8 cellular contexts compared by ENCODE assay signal in genomic region chr12:124916370-124917134, GRCh38. TPM values are rescaled to one million over a fixed set of nuclear protein-coding genes. Genes with fewer than 3 reads are reported as not detected.
DNase-seq lines count a peak whose midpoint lies in the region; ATAC-seq, FAIRE-seq and TF ChIP-seq lines count a peak whose summit lies in the region.

No MANE protein-coding gene starts in this region.

- TF ChIP-seq CTCF in GM12875 (IDR thresholded peaks at IDR 0.05; ENCODE audit: borderline replicate concordance, insufficient read depth, low read depth, low read length) (no peak), H1 (IDR thresholded peaks at IDR 0.05; ENCODE audit: control extremely low read depth in 1 of 3, insufficient read depth in 1 of 3, low read depth in 1 of 3, low read length in 3 of 3) (no peak), type B pancreatic cell (conservative IDR thresholded peaks at IDR 0.05) (no peak)

- POLR2A ChIA-PET in H1 (lab: Charles Lee; ENCODE audit: partially characterized antibody) = interaction anchor here (0.7 to 11.9 kb wide), 10 partner anchors 11 to 133 kb away, joined by 3 to 250 read pairs (median 5); no protein-coding TSS in a partner anchor

- H3K4ac ChIP-seq in H1 (replicated peaks; ENCODE audit: insufficient read length, low read depth, low read length) = peak overlapping the region; percentile 80

- H3K56ac ChIP-seq in H1 (replicated peaks; ENCODE audit: insufficient read length, low read depth, low read length) = no peak overlapping the region

- TF ChIP-seq POLR2A in H1 (IDR thresholded peaks at IDR 0.05; ENCODE audit: control extremely low read depth in 1 of 2, low read depth in 2 of 2, low read length in 2 of 2) = no peak

- H3K4me3 ChIP-seq in GM12875 (ENCODE audit: low read depth, low read length) (peak overlapping the region; percentile 45), H1 (ENCODE audit: extremely low read depth in 1 of 4, insufficient read depth in 2 of 4, low read depth in 3 of 4, low read length in 4 of 4) (peak overlapping the region in 2 of 4 experiments; percentile 19 to 99; a peak in 4 of 8 replicates), mucosa of rectum (ENCODE audit: low read length in 2 of 2) (peak overlapping the region; percentile 87 to 98)

- no peak for FAIRE-seq in H1 (lab: Jason Lieb, UNC)

- H3K9me3 ChIP-seq in H1 (ENCODE audit: insufficient read depth in 2 of 2, low read depth in 1 of 2, low read length in 1 of 2) (no peaks in the 10 kb centered on the region), mucosa of rectum (ENCODE audit: control insufficient read depth in 2 of 2, low read length in 2 of 2) (no peaks in the 10 kb centered on the region)

- no peak overlapping the region for H3K18ac ChIP-seq in H1 (ENCODE audit: extremely low read depth, low read length)

- H3K4me1 ChIP-seq in H1 (replicated peaks in 1 of 4; ENCODE audit: control insufficient read depth in 3 of 4, insufficient read depth in 4 of 4, low read length in 3 of 4) = peaks cover 8 to 30% (median 24%) of the 10 kb centered on the region in 4 experiments; a peak in 6 of 7 replicates
- peaks cover 45 to 59% of the 10 kb centered on the region in 2 donors for H3K4me1 ChIP-seq in mucosa of rectum (ENCODE audit: control insufficient read depth in 2 of 2, insufficient read depth in 2 of 2, low read length in 2 of 2)

- ATAC-seq in SK-N-SH treated with all-trans-retinoic acid at 6 μM for 48 hours (peak; percentile 48), HG02884 (IDR thresholded peaks at IDR 0.05; ENCODE audit: unreplicated experiment) (no peak), HG03571 (IDR thresholded peaks at IDR 0.05; ENCODE audit: unreplicated experiment) (no peak)

- H3K4me1 Mint-ChIP-seq in type B pancreatic cell (ENCODE audit: unreplicated experiment) = peaks cover 53% of the 10 kb centered on the region

- no peaks in the 10 kb centered on the region for H3K79me1 ChIP-seq in H1 (ENCODE audit: low read depth, low read length)

- H3K9ac ChIP-seq in H1 (replicated peaks in 1 of 4; ENCODE audit: extremely low read depth in 1 of 4, low read depth in 3 of 4, low read length in 3 of 4) (peak overlapping the region in 1 of 4 experiments; percentile 9; a peak in 3 of 7 replicates), mucosa of rectum (ENCODE audit: low read depth in 1 of 2, low read length in 2 of 2) (peak overlapping the region; percentile 99 to 100)

- peak overlapping the region; percentile 87 for H3K4me3 Mint-ChIP-seq in type B pancreatic cell

- CTCF ChIA-PET in H1 (lab: Charles Lee; ENCODE audit: partially characterized antibody) = interaction anchor here (1.1 to 2.9 kb wide), 5 partner anchors 10 to 91 kb away, joined by 3 to 11 read pairs (median 3); no protein-coding TSS in a partner anchor

- no peak overlapping the region for H3K23ac ChIP-seq in H1 (ENCODE audit: insufficient read length)

- H2AFZ ChIP-seq in H1 (ENCODE audit: low read length) = no peak overlapping the region

- DNase-seq in H1 (ENCODE audit: low read depth in 1 of 2, low spot score in 2 of 2) (no peak), type B pancreatic cell (ENCODE audit: extremely low spot score, unreplicated experiment) (no peak), DMS53 treated with DMSO at 0.1 percent for 48 hours (lab: John Stamatoyannopoulos, UW; ENCODE audit: unreplicated experiment) (no peak)

- H3K4me2 ChIP-seq in H1 (ENCODE audit: insufficient read depth in 1 of 2, low read depth in 2 of 2, low read length in 2 of 2) = peak overlapping the region; percentile 75 to 80

- H4K5ac ChIP-seq in H1 (ENCODE audit: insufficient read length, low read depth, low read length) = peak overlapping the region; percentile 30

- H3K27ac ChIP-seq in H1 (ENCODE audit: low read depth, low read length) (peak overlapping the region; percentile 67), mucosa of rectum (ENCODE audit: low read depth in 2 of 2, low read length in 2 of 2) (peak overlapping the region; percentile 99 to 100)

- peaks cover 14% of the 10 kb centered on the region for H3K27me3 Mint-ChIP-seq in type B pancreatic cell

- no peak overlapping the region for H4K8ac ChIP-seq in H1 (ENCODE audit: extremely low read depth, insufficient read depth, low read length)

- H2BK12ac ChIP-seq in H1 (ENCODE audit: low read depth, low read length) = peak overlapping the region; percentile 85

- H3K27ac Mint-ChIP-seq in type B pancreatic cell = peak overlapping the region; percentile 99

- WGBS in H1 (ENCODE audit: extremely low coverage in 1 of 2, insufficient coverage in 1 of 2, insufficient read length in 1 of 2, insufficient replicate concordance in 2 of 2, low coverage in 1 of 2, low lambda C conversion rate in 2 of 2, missing lambda C conversion rate in 1 of 2), 2 experiments = 54% methylated on average over 5 of the region's 5 CpGs; no CpG with 5 or more reads in 1 of the 2 experiments

- no peak for TF ChIP-seq EP300 in H1 (IDR thresholded peaks at IDR 0.05; ENCODE audit: borderline replicate concordance in 1 of 2, low read depth in 2 of 2, low read length in 2 of 2)

- H3K14ac ChIP-seq in H1 (ENCODE audit: insufficient read length) = no peak overlapping the region

- H3K36me3 Mint-ChIP-seq in type B pancreatic cell = peaks cover 27% of the 10 kb centered on the region

- peaks cover 8 to 23% of the 10 kb centered on the region in 2 experiments for H3K79me2 ChIP-seq in H1 (ENCODE audit: control insufficient read depth in 1 of 2, insufficient read depth in 2 of 2, low read length in 2 of 2)

- peak overlapping the region; percentile 48; the same call in 1 of the 2 replicates for H2BK5ac ChIP-seq in H1 (ENCODE audit: low read depth, low read length)

- peak overlapping the region; percentile 44 for H4K91ac ChIP-seq in H1 (replicated peaks; ENCODE audit: insufficient read length, low read length)

- no peak overlapping the region; the same call in 1 of the 2 replicates for H2BK20ac ChIP-seq in H1 (ENCODE audit: low read length)

- no peaks in the 10 kb centered on the region for H3K9me3 Mint-ChIP-seq in type B pancreatic cell

- no peak for TF ChIP-seq RAD21 in H1 (IDR thresholded peaks at IDR 0.05 in 1 of 2, conservative IDR thresholded peaks at IDR 0.05 in 1 of 2; ENCODE audit: low read depth in 2 of 2, low read length in 2 of 2)

- peaks cover 15% of the 10 kb centered on the region for H3K23me2 ChIP-seq in H1 (ENCODE audit: low read depth, low read length)

- peaks cover 8 to 17% (median 13%) of the 10 kb centered on the region in 4 experiments; a peak in 6 of 8 replicates for H3K36me3 ChIP-seq in H1 (ENCODE audit: control insufficient read depth in 2 of 4, insufficient read depth in 4 of 4, low read length in 3 of 4)
- H3K36me3 ChIP-seq in mucosa of rectum (ENCODE audit: control insufficient read depth in 2 of 2, insufficient read depth in 2 of 2, low read length in 2 of 2) = peaks cover 16% of the 10 kb centered on the region in 2 donors

- peaks cover 10% of the 10 kb centered on the region in 2 experiments for H4K20me1 ChIP-seq in H1 (replicated peaks in 1 of 2; ENCODE audit: control insufficient read depth in 1 of 2, insufficient read depth in 2 of 2, low read length in 2 of 2)

- peak overlapping the region; percentile 70 for H2BK120ac ChIP-seq in H1 (replicated peaks; ENCODE audit: low read depth, low read length)

- no peak overlapping the region for H2BK15ac ChIP-seq in H1 (ENCODE audit: low read length)

- peak overlapping the region; percentile 34; the same call in 1 of the 2 replicates for H2AK5ac ChIP-seq in H1 (ENCODE audit: low read depth, low read length)

- H3K27me3 ChIP-seq in H1 (replicated peaks in 1 of 4; ENCODE audit: control insufficient read depth in 3 of 4, extremely low read depth in 1 of 4, insufficient read depth in 3 of 4, low read length in 3 of 4) (no peaks in the 10 kb centered on the region), mucosa of rectum (ENCODE audit: control insufficient read depth in 2 of 2, insufficient read depth in 2 of 2, low read length in 2 of 2) (no peaks in the 10 kb centered on the region)

TF ChIP-seq in SK-N-SH treated with all-trans-retinoic acid at 6 μM for 48 hours, 23 proteins besides CTCF, POLR2A, EP300 and RAD21:
- TF ChIP-seq ZNF565 (CRISPR knock-in tag; conservative IDR thresholded peaks at IDR 0.05; ENCODE audit: low read depth) (no peak), SNAI2 (CRISPR knock-in tag; IDR thresholded peaks at IDR 0.05) (0 out of 2 replicates have a peak, but pooled peaks have one; percentile 45)

TF ChIP-seq in H1, 55 proteins besides CTCF, POLR2A, EP300 and RAD21 (continues in another document):
- no peak for TF ChIP-seq ATF3 (IDR thresholded peaks at IDR 0.05; ENCODE audit: insufficient read depth, low read depth, low read length)
- no peak for TF ChIP-seq SP1 (IDR thresholded peaks at IDR 0.05; ENCODE audit: low read depth, low read length)
- no peak for TF ChIP-seq YY1 (IDR thresholded peaks at IDR 0.05; ENCODE audit: low read depth, low read length)
- TF ChIP-seq SAP30 (IDR thresholded peaks at IDR 0.05; ENCODE audit: insufficient read depth, insufficient replicate concordance, low read length) = no peak
- no peak for TF ChIP-seq HDAC6 (IDR thresholded peaks at IDR 0.05; ENCODE audit: low read depth, low read length)

RNA-seq across cellular contexts. Expression of gene UBC, which starts 2.1 kb away (rescaled TPM):
- total RNA-seq in H1 (2021; fragmentation: NEBNext Ultra II Directional; extraction: Animal tissue kit (Norgen Biotek cat#: 25700)) = 559 and 571 TPM in 2 replicates
- polyA plus RNA-seq in H1 (2011; rRNA removed) = 366 and 749 TPM in 2 replicates
- polyA plus RNA-seq in H1 (2011; cell fraction: cytosol; rRNA removed) = 933 TPM
- 730 TPM for polyA plus RNA-seq in H1 (2011; cell fraction: nucleus; rRNA removed)
- polyA plus RNA-seq in H1 (2012, experiment 1 of 2) = 760 to 816 TPM (median 784 TPM) in 4 replicates
- 361 TPM for polyA plus RNA-seq in H1 (2012, experiment 2 of 2)
- polyA plus RNA-seq in H1 (2013, experiment 1 of 2) = 525 TPM
- 524 TPM for polyA plus RNA-seq in H1 (2013, experiment 2 of 2)
- polyA minus RNA-seq in H1 (2011; rRNA and poly(A)+ RNA removed) = 622 and 655 TPM in 2 replicates
- polyA minus RNA-seq in H1 (2011; cell fraction: cytosol; rRNA and poly(A)+ RNA removed) = 263 TPM
- 233 TPM for polyA minus RNA-seq in H1 (2011; cell fraction: nucleus; rRNA and poly(A)+ RNA removed)
- 761 and 1,411 TPM in 2 replicates for total RNA-seq in type B pancreatic cell (ENCODE audit: low replicate concordance)

RNA-seq across cellular contexts. Expression of gene SCARB1, which starts 52.9 kb away (rescaled TPM):
- total RNA-seq in H1 (2021; fragmentation: NEBNext Ultra II Directional; extraction: Animal tissue kit (Norgen Biotek cat#: 25700)) = 57.1 and 58.0 TPM in 2 replicates
- 45.3 and 70.7 TPM in 2 replicates for polyA plus RNA-seq in H1 (2011; rRNA removed)
- 49.4 TPM for polyA plus RNA-seq in H1 (2011; cell fraction: cytosol; rRNA removed)
- polyA plus RNA-seq in H1 (2011; cell fraction: nucleus; rRNA removed) = 108 TPM
- 52.4 to 76.7 TPM (median 66.8 TPM) in 4 replicates for polyA plus RNA-seq in H1 (2012, experiment 1 of 2)
- polyA plus RNA-seq in H1 (2012, experiment 2 of 2) = 40.2 TPM
- polyA plus RNA-seq in H1 (2013, experiment 1 of 2) = 81.2 TPM
- 90.5 TPM for polyA plus RNA-seq in H1 (2013, experiment 2 of 2)
- 52.9 and 55.6 TPM in 2 replicates for polyA minus RNA-seq in H1 (2011; rRNA and poly(A)+ RNA removed)
- 28.3 TPM for polyA minus RNA-seq in H1 (2011; cell fraction: cytosol; rRNA and poly(A)+ RNA removed)
- 31.4 TPM for polyA minus RNA-seq in H1 (2011; cell fraction: nucleus; rRNA and poly(A)+ RNA removed)
- 23.4 and 27.7 TPM in 2 replicates for total RNA-seq in type B pancreatic cell (ENCODE audit: low replicate concordance)
